ENCODE assay signal across 1 cellular context in the genomic region with DNA sequence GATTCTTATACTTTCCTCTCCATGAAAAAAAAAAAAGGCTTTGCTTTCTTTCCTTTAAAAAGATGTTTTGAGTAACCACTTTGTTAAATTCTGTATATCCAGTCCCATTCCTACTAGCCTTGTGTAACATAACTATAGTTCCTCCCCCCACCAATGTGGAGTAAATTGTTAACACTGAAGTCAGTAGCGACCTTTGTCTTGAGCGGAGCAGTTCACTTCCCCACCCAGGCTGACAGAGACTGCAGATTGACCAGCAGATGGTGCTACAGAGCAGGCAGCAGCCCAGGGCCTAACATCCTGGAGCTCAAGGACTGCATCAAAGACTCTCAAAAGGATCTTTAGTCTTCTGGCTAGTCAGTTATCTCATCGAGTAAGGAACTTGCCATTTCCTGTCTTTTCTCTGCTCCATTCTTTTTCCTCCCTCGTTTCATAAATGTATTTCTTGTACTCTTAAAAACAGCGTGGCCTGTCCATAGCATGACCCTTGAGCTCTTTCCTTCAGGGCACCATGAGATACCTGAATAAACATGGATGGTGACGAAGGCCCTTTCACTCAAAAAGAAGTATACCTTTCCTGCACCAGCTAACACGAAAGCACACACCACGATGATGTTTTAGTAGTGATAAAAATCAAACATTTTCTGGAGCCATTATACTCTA.
TF ChIP-seq lines count a peak whose summit lies in the region.

No MANE protein-coding gene starts in this region.

TF ChIP-seq in HepG2, 621 proteins besides CTCF, POLR2A, EP300 and RAD21 (continued from another document and continues in another):
- TF ChIP-seq, protein P1, sequence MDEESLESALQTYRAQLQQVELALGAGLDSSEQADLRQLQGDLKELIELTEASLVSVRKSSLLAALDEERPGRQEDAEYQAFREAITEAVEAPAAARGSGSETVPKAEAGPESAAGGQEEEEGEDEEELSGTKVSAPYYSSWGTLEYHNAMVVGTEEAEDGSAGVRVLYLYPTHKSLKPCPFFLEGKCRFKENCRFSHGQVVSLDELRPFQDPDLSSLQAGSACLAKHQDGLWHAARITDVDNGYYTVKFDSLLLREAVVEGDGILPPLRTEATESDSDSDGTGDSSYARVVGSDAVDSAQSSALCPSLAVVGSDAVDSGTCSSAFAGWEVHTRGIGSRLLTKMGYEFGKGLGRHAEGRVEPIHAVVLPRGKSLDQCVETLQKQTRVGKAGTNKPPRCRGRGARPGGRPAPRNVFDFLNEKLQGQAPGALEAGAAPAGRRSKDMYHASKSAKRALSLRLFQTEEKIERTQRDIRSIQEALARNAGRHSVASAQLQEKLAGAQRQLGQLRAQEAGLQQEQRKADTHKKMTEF (CRISPR knock-in tag; IDR thresholded peaks at IDR 0.05), result peak; percentile 50; the same call in 1 of the 2 replicates
- no peak for TF ChIP-seq ZNF260 (CRISPR knock-in tag; IDR thresholded peaks at IDR 0.05; ENCODE audit: borderline replicate concordance, low read depth)
- TF ChIP-seq ZNF264 (CRISPR knock-in tag; IDR thresholded peaks at IDR 0.05), result no peak
- TF ChIP-seq, protein P2, sequence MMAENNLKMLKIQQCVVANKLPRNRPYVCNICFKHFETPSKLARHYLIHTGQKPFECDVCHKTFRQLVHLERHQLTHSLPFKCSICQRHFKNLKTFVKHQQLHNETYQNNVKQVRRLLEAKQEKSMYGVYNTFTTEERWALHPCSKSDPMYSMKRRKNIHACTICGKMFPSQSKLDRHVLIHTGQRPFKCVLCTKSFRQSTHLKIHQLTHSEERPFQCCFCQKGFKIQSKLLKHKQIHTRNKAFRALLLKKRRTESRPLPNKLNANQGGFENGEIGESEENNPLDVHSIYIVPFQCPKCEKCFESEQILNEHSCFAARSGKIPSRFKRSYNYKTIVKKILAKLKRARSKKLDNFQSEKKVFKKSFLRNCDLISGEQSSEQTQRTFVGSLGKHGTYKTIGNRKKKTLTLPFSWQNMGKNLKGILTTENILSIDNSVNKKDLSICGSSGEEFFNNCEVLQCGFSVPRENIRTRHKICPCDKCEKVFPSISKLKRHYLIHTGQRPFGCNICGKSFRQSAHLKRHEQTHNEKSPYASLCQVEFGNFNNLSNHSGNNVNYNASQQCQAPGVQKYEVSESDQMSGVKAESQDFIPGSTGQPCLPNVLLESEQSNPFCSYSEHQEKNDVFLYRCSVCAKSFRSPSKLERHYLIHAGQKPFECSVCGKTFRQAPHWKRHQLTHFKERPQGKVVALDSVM (CRISPR knock-in tag; IDR thresholded peaks at IDR 0.05), result no peak
- TF ChIP-seq HMG20B (CRISPR knock-in tag; conservative IDR thresholded peaks at IDR 0.05), result no peak
- no peak for TF ChIP-seq ELF4 (CRISPR knock-in tag; IDR thresholded peaks at IDR 0.05; ENCODE audit: borderline replicate concordance)
- no peak for TF ChIP-seq ZNF207 (IDR thresholded peaks at IDR 0.05; ENCODE audit: borderline replicate concordance)
- peak; percentile 64; the same call in 1 of the 2 replicates for TF ChIP-seq ZFP1 (CRISPR knock-in tag; IDR thresholded peaks at IDR 0.05)
- TF ChIP-seq, protein P3, sequence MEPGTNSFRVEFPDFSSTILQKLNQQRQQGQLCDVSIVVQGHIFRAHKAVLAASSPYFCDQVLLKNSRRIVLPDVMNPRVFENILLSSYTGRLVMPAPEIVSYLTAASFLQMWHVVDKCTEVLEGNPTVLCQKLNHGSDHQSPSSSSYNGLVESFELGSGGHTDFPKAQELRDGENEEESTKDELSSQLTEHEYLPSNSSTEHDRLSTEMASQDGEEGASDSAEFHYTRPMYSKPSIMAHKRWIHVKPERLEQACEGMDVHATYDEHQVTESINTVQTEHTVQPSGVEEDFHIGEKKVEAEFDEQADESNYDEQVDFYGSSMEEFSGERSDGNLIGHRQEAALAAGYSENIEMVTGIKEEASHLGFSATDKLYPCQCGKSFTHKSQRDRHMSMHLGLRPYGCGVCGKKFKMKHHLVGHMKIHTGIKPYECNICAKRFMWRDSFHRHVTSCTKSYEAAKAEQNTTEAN (CRISPR knock-in tag; conservative IDR thresholded peaks at IDR 0.05), result no peak
- TF ChIP-seq ZBTB8A (CRISPR knock-in tag; IDR thresholded peaks at IDR 0.05; ENCODE audit: borderline replicate concordance, low read depth), result no peak
- TF ChIP-seq, protein P4, sequence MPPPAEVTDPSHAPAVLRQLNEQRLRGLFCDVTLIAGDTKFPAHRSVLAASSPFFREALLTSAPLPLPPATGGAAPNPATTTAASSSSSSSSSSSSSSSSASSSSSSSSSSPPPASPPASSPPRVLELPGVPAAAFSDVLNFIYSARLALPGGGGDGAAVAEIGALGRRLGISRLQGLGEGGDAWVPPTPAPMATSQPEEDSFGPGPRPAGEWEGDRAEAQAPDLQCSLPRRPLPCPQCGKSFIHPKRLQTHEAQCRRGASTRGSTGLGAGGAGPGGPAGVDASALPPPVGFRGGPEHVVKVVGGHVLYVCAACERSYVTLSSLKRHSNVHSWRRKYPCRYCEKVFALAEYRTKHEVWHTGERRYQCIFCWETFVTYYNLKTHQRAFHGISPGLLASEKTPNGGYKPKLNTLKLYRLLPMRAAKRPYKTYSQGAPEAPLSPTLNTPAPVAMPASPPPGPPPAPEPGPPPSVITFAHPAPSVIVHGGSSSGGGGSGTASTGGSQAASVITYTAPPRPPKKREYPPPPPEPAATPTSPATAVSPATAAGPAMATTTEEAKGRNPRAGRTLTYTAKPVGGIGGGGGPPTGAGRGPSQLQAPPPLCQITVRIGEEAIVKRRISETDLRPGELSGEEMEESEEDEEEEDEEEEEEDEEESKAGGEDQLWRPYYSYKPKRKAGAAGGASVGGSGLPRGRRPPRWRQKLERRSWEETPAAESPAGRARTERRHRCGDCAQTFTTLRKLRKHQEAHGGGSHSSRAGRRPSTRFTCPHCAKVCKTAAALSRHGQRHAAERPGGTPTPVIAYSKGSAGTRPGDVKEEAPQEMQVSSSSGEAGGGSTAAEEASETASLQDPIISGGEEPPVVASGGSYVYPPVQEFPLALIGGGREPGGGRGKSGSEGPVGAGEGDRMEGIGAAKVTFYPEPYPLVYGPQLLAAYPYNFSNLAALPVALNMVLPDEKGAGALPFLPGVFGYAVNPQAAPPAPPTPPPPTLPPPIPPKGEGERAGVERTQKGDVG (CRISPR knock-in tag; IDR thresholded peaks at IDR 0.05; ENCODE audit: borderline replicate concordance), result no peak
- TF ChIP-seq HNRNPK (IDR thresholded peaks at IDR 0.05; ENCODE audit: low read depth, low read length, poor library complexity, severe bottlenecking), result no peak
- TF ChIP-seq, protein P5, sequence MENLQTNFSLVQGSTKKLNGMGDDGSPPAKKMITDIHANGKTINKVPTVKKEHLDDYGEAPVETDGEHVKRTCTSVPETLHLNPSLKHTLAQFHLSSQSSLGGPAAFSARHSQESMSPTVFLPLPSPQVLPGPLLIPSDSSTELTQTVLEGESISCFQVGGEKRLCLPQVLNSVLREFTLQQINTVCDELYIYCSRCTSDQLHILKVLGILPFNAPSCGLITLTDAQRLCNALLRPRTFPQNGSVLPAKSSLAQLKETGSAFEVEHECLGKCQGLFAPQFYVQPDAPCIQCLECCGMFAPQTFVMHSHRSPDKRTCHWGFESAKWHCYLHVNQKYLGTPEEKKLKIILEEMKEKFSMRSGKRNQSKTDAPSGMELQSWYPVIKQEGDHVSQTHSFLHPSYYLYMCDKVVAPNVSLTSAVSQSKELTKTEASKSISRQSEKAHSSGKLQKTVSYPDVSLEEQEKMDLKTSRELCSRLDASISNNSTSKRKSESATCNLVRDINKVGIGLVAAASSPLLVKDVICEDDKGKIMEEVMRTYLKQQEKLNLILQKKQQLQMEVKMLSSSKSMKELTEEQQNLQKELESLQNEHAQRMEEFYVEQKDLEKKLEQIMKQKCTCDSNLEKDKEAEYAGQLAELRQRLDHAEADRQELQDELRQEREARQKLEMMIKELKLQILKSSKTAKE (CRISPR knock-in tag; IDR thresholded peaks at IDR 0.05; ENCODE audit: borderline replicate concordance), result no peak
- TF ChIP-seq, protein P6, sequence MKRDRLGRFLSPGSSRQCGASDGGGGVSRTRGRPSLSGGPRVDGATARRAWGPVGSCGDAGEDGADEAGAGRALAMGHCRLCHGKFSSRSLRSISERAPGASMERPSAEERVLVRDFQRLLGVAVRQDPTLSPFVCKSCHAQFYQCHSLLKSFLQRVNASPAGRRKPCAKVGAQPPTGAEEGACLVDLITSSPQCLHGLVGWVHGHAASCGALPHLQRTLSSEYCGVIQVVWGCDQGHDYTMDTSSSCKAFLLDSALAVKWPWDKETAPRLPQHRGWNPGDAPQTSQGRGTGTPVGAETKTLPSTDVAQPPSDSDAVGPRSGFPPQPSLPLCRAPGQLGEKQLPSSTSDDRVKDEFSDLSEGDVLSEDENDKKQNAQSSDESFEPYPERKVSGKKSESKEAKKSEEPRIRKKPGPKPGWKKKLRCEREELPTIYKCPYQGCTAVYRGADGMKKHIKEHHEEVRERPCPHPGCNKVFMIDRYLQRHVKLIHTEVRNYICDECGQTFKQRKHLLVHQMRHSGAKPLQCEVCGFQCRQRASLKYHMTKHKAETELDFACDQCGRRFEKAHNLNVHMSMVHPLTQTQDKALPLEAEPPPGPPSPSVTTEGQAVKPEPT (CRISPR knock-in tag; IDR thresholded peaks at IDR 0.05; ENCODE audit: low read depth), result no peak
- TF ChIP-seq ZNF225 (CRISPR knock-in tag; IDR thresholded peaks at IDR 0.05), result no peak
- 0 out of 2 replicates have a peak, but pooled peaks have one; percentile 31 for TF ChIP-seq ZNF605 (CRISPR knock-in tag; IDR thresholded peaks at IDR 0.05)
- TF ChIP-seq, protein P7, sequence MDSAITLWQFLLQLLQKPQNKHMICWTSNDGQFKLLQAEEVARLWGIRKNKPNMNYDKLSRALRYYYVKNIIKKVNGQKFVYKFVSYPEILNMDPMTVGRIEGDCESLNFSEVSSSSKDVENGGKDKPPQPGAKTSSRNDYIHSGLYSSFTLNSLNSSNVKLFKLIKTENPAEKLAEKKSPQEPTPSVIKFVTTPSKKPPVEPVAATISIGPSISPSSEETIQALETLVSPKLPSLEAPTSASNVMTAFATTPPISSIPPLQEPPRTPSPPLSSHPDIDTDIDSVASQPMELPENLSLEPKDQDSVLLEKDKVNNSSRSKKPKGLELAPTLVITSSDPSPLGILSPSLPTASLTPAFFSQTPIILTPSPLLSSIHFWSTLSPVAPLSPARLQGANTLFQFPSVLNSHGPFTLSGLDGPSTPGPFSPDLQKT (CRISPR knock-in tag; IDR thresholded peaks at IDR 0.05; ENCODE audit: borderline replicate concordance), result no peak
- TF ChIP-seq, protein P8, sequence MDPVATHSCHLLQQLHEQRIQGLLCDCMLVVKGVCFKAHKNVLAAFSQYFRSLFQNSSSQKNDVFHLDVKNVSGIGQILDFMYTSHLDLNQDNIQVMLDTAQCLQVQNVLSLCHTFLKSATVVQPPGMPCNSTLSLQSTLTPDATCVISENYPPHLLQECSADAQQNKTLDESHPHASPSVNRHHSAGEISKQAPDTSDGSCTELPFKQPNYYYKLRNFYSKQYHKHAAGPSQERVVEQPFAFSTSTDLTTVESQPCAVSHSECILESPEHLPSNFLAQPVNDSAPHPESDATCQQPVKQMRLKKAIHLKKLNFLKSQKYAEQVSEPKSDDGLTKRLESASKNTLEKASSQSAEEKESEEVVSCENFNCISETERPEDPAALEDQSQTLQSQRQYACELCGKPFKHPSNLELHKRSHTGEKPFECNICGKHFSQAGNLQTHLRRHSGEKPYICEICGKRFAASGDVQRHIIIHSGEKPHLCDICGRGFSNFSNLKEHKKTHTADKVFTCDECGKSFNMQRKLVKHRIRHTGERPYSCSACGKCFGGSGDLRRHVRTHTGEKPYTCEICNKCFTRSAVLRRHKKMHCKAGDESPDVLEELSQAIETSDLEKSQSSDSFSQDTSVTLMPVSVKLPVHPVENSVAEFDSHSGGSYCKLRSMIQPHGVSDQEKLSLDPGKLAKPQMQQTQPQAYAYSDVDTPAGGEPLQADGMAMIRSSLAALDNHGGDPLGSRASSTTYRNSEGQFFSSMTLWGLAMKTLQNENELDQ (CRISPR knock-in tag; IDR thresholded peaks at IDR 0.05; ENCODE audit: borderline replicate concordance), result no peak
- TF ChIP-seq ATF7 (IDR thresholded peaks at IDR 0.05), result no peak
- no peak for TF ChIP-seq ATF7 (CRISPR knock-in tag; IDR thresholded peaks at IDR 0.05)
- TF ChIP-seq BCL6 (CRISPR knock-in tag; IDR thresholded peaks at IDR 0.05), result peak; percentile 49
- TF ChIP-seq, protein P9, sequence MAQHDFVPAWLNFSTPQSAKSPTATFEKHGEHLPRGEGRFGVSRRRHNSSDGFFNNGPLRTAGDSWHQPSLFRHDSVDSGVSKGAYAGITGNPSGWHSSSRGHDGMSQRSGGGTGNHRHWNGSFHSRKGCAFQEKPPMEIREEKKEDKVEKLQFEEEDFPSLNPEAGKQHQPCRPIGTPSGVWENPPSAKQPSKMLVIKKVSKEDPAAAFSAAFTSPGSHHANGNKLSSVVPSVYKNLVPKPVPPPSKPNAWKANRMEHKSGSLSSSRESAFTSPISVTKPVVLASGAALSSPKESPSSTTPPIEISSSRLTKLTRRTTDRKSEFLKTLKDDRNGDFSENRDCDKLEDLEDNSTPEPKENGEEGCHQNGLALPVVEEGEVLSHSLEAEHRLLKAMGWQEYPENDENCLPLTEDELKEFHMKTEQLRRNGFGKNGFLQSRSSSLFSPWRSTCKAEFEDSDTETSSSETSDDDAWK (CRISPR knock-in tag; IDR thresholded peaks at IDR 0.05), result no peak
- TF ChIP-seq ZSCAN12 (CRISPR knock-in tag; IDR thresholded peaks at IDR 0.05), result no peak
- TF ChIP-seq ZFX (CRISPR knock-in tag; IDR thresholded peaks at IDR 0.05; ENCODE audit: low read depth), result peak; percentile 68
- TF ChIP-seq SOX13 (IDR thresholded peaks at IDR 0.05), result no peak
- TF ChIP-seq SOX13 (CRISPR knock-in tag; conservative IDR thresholded peaks at IDR 0.05 in 1 of 2, IDR thresholded peaks at IDR 0.05 in 1 of 2), result peak in 1 of 2 experiments; percentile 80; a peak in 2 of 4 replicates
- TF ChIP-seq ZNF335 (CRISPR knock-in tag; IDR thresholded peaks at IDR 0.05), result no peak
- TF ChIP-seq, protein P10, sequence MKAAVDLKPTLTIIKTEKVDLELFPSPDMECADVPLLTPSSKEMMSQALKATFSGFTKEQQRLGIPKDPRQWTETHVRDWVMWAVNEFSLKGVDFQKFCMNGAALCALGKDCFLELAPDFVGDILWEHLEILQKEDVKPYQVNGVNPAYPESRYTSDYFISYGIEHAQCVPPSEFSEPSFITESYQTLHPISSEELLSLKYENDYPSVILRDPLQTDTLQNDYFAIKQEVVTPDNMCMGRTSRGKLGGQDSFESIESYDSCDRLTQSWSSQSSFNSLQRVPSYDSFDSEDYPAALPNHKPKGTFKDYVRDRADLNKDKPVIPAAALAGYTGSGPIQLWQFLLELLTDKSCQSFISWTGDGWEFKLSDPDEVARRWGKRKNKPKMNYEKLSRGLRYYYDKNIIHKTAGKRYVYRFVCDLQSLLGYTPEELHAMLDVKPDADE (CRISPR knock-in tag; IDR thresholded peaks at IDR 0.05), result no peak
- no peak for TF ChIP-seq ZNF776 (CRISPR knock-in tag; IDR thresholded peaks at IDR 0.05)
- TF ChIP-seq ZNF891 (CRISPR knock-in tag; IDR thresholded peaks at IDR 0.05), result no peak
- no peak for TF ChIP-seq ZNF282 (IDR thresholded peaks at IDR 0.05; ENCODE audit: partially characterized antibody)
- no peak for TF ChIP-seq CAMTA2 (CRISPR knock-in tag; IDR thresholded peaks at IDR 0.05; ENCODE audit: borderline replicate concordance)
- TF ChIP-seq ZNF337 (CRISPR knock-in tag; IDR thresholded peaks at IDR 0.05; ENCODE audit: borderline replicate concordance, low read depth), result no peak
- no peak for TF ChIP-seq NFE2L1 (CRISPR knock-in tag; IDR thresholded peaks at IDR 0.05; ENCODE audit: borderline replicate concordance)
- TF ChIP-seq ZFY (CRISPR knock-in tag; IDR thresholded peaks at IDR 0.05), result peak; percentile 57
- TF ChIP-seq RBM39 (IDR thresholded peaks at IDR 0.05; ENCODE audit: low read depth, low read length, poor library complexity, severe bottlenecking), result no peak
- no peak for TF ChIP-seq NAIF1 (CRISPR knock-in tag; IDR thresholded peaks at IDR 0.05; ENCODE audit: borderline replicate concordance)
